Comparison of ENCODE assay signal across 8 cellular contexts in genomic region chr14:67472726-67473125, GRCh38. TPM values are rescaled to one million over a fixed set of nuclear protein-coding genes. Genes with fewer than 3 reads are reported as not detected.
"Had no signal": no experiment of that assay in that cellular context is flagged by ENCODE, and none has a peak within 500 bp of the region (broad histone marks: within the 10 kb centered on the region; RNA-seq: fewer than 3 reads in every experiment).

No MANE protein-coding gene starts in this region.

- FAIRE-seq: H1, H54, HepG2, K562 had no signal

- H3K4me1 Mint-ChIP-seq: GM23338 had no signal

- H3K27ac Mint-ChIP-seq: GM23338 had no signal

- H3K27ac ChIP-seq: HL-60 had no signal

- ATAC-seq: GM23338, HepG2, K562 had no signal

- H3K4me3 ChIP-seq: GM23338, K562 had no signal

- H3K9me3 Mint-ChIP-seq: GM23338, H9 had no signal

- DNase-seq: H9, HCEC 1CT had no signal

- H3K4me3 Mint-ChIP-seq: GM23338, H9 had no signal

RNA-seq across cellular contexts. Expression of gene TMEM229B, which starts 15.8 kb away (rescaled TPM):
- total RNA-seq: K562 had no signal
